2 cellular contexts compared by ENCODE assay signal in the genomic region with DNA sequence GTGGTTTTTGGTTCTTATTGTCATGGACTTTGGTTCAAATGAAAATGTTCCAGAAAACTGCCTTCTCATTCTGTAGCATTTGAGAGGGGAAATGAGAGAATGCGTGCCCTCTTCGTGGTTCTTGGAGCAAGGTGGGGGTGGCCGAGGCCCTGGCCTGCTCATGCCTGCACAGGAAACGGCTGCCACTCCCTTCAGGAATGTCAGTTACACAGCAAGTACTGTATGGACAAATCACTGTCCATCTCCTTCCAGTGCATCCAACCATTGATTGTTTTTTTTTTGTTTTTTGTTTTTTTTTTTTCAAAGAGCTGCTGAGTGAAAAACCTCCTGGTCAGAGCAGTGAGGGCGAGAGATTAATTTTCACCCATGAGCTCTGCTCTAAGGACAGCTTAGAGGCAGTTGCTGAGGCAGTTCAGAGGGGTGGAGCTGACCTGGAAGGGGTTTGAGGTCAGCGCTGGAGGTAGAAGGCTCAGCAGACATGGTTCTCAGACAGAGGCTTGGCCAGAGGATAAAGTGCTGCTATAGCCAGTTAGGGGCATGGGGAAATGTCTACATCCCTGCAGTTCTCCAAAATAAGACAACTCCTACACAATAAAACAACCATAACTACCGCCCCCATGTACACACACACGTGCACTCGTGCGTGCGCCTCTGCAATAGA.
TF ChIP-seq lines count a peak whose summit lies in the region.

No MANE protein-coding gene starts in this region.

TF ChIP-seq in GM23338, 12 proteins besides CTCF, POLR2A, EP300 and RAD21 (continues in another document):
- TF ChIP-seq NANOG (IDR thresholded peaks at IDR 0.05; ENCODE audit: borderline replicate concordance) = no peak
- no peak for TF ChIP-seq POLR2AphosphoS5 (IDR thresholded peaks at IDR 0.05; ENCODE audit: low read depth)
- TF ChIP-seq, protein P1, sequence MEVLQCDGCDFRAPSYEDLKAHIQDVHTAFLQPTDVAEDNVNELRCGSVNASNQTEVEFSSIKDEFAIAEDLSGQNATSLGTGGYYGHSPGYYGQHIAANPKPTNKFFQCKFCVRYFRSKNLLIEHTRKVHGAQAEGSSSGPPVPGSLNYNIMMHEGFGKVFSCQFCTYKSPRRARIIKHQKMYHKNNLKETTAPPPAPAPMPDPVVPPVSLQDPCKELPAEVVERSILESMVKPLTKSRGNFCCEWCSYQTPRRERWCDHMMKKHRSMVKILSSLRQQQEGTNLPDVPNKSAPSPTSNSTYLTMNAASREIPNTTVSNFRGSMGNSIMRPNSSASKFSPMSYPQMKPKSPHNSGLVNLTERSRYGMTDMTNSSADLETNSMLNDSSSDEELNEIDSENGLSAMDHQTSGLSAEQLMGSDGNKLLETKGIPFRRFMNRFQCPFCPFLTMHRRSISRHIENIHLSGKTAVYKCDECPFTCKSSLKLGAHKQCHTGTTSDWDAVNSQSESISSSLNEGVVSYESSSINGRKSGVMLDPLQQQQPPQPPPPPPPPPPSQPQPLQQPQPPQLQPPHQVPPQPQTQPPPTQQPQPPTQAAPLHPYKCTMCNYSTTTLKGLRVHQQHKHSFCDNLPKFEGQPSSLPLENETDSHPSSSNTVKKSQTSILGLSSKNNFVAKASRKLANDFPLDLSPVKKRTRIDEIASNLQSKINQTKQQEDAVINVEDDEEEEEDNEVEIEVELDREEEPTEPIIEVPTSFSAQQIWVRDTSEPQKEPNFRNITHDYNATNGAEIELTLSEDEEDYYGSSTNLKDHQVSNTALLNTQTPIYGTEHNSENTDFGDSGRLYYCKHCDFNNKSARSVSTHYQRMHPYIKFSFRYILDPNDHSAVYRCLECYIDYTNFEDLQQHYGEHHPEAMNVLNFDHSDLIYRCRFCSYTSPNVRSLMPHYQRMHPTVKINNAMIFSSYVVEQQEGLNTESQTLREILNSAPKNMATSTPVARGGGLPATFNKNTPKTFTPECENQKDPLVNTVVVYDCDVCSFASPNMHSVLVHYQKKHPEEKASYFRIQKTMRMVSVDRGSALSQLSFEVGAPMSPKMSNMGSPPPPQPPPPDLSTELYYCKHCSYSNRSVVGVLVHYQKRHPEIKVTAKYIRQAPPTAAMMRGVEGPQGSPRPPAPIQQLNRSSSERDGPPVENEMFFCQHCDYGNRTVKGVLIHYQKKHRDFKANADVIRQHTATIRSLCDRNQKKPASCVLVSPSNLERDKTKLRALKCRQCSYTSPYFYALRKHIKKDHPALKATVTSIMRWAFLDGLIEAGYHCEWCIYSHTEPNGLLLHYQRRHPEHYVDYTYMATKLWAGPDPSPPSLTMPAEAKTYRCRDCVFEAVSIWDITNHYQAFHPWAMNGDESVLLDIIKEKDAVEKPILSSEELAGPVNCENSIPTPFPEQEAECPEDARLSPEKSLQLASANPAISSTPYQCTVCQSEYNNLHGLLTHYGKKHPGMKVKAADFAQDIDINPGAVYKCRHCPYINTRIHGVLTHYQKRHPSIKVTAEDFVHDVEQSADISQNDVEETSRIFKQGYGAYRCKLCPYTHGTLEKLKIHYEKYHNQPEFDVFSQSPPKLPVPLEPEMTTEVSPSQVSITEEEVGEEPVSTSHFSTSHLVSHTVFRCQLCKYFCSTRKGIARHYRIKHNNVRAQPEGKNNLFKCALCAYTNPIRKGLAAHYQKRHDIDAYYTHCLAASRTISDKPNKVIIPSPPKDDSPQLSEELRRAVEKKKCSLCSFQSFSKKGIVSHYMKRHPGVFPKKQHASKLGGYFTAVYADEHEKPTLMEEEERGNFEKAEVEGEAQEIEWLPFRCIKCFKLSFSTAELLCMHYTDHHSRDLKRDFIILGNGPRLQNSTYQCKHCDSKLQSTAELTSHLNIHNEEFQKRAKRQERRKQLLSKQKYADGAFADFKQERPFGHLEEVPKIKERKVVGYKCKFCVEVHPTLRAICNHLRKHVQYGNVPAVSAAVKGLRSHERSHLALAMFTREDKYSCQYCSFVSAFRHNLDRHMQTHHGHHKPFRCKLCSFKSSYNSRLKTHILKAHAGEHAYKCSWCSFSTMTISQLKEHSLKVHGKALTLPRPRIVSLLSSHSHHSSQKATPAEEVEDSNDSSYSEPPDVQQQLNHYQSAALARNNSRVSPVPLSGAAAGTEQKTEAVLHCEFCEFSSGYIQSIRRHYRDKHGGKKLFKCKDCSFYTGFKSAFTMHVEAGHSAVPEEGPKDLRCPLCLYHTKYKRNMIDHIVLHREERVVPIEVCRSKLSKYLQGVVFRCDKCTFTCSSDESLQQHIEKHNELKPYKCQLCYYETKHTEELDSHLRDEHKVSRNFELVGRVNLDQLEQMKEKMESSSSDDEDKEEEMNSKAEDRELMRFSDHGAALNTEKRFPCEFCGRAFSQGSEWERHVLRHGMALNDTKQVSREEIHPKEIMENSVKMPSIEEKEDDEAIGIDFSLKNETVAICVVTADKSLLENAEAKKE (CRISPR knock-in tag; IDR thresholded peaks at IDR 0.05) = no peak
- TF ChIP-seq EZH2 (IDR thresholded peaks at IDR 0.05; ENCODE audit: low read depth, unreplicated experiment) = no peak
- TF ChIP-seq EZH2phosphoT487 (IDR thresholded peaks at IDR 0.05; ENCODE audit: unreplicated experiment) = no peak
- no peak for TF ChIP-seq STAT1 (IDR thresholded peaks at IDR 0.05; ENCODE audit: unreplicated experiment)
- no peak for TF ChIP-seq CREB1 (CRISPR knock-in tag; IDR thresholded peaks at IDR 0.05; ENCODE audit: low read depth)
- TF ChIP-seq ZNF114 (CRISPR knock-in tag; IDR thresholded peaks at IDR 0.05) = no peak
- TF ChIP-seq, protein P2, sequence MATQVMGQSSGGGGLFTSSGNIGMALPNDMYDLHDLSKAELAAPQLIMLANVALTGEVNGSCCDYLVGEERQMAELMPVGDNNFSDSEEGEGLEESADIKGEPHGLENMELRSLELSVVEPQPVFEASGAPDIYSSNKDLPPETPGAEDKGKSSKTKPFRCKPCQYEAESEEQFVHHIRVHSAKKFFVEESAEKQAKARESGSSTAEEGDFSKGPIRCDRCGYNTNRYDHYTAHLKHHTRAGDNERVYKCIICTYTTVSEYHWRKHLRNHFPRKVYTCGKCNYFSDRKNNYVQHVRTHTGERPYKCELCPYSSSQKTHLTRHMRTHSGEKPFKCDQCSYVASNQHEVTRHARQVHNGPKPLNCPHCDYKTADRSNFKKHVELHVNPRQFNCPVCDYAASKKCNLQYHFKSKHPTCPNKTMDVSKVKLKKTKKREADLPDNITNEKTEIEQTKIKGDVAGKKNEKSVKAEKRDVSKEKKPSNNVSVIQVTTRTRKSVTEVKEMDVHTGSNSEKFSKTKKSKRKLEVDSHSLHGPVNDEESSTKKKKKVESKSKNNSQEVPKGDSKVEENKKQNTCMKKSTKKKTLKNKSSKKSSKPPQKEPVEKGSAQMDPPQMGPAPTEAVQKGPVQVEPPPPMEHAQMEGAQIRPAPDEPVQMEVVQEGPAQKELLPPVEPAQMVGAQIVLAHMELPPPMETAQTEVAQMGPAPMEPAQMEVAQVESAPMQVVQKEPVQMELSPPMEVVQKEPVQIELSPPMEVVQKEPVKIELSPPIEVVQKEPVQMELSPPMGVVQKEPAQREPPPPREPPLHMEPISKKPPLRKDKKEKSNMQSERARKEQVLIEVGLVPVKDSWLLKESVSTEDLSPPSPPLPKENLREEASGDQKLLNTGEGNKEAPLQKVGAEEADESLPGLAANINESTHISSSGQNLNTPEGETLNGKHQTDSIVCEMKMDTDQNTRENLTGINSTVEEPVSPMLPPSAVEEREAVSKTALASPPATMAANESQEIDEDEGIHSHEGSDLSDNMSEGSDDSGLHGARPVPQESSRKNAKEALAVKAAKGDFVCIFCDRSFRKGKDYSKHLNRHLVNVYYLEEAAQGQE (IDR thresholded peaks at IDR 0.05; ENCODE audit: unreplicated experiment) = no peak
- TF ChIP-seq JUNB (IDR thresholded peaks at IDR 0.05; ENCODE audit: unreplicated experiment) = no peak

TF ChIP-seq in endothelial cell of umbilical vein, 7 proteins besides CTCF, POLR2A, EP300 and RAD21:
- no peak for TF ChIP-seq EZH2 (IDR thresholded peaks at IDR 0.05; ENCODE audit: borderline replicate concordance, low read depth, low read length, severe bottlenecking)
- TF ChIP-seq POLR2AphosphoS5 (IDR thresholded peaks at IDR 0.05; ENCODE audit: insufficient read depth, low read depth, low read length) = no peak
- TF ChIP-seq, protein P3, sequence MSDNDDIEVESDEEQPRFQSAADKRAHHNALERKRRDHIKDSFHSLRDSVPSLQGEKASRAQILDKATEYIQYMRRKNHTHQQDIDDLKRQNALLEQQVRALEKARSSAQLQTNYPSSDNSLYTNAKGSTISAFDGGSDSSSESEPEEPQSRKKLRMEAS (IDR thresholded peaks at IDR 0.05; ENCODE audit: insufficient read depth, insufficient read length) = no peak
- TF ChIP-seq FOS (IDR thresholded peaks at IDR 0.05; ENCODE audit: borderline replicate concordance, insufficient read depth, low read length) = no peak
- no peak for TF ChIP-seq GATA2 (IDR thresholded peaks at IDR 0.05; ENCODE audit: insufficient read depth, insufficient read length, low read depth, low read length)
- TF ChIP-seq MYC (IDR thresholded peaks at IDR 0.05; ENCODE audit: low read depth, low read length) = no peak
- TF ChIP-seq JUN (IDR thresholded peaks at IDR 0.05; ENCODE audit: borderline replicate concordance, insufficient read depth, insufficient read length, low read depth) = no peak
